ENCODE assay signal across 1 cellular context in the genomic region with DNA sequence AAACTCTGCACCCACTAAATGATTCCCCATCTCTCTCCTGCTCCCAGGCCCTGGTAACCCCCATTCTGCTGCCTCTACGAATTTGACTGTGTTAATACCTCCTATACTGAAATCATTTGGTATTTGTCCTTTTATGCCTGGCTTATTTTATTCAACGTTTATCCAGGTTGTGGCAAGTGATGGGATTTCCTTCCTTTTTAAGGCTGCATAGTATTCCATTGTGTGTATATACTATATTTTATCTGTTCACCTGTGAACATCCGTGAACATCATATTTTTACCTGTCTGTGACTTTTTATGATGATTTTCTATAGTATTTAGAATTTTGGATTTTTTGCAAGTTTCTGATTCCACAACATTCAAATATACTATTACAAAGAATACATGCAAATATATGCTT.
A peak's percentile ranks its signal among the peaks of the same experiment; 100 is the strongest.
TF ChIP-seq lines count a peak whose summit lies in the region.

No MANE protein-coding gene starts in this region.

TF ChIP-seq in HEK293, 187 proteins besides CTCF, POLR2A, EP300 and RAD21 (continued from another document):
- TF ChIP-seq ZNF433 (tag by site-specific recombination; IDR thresholded peaks at IDR 0.05; ENCODE audit: low read depth) = 0 out of 2 replicates have a peak, but pooled peaks have one; percentile 15
